In the genomic region with DNA sequence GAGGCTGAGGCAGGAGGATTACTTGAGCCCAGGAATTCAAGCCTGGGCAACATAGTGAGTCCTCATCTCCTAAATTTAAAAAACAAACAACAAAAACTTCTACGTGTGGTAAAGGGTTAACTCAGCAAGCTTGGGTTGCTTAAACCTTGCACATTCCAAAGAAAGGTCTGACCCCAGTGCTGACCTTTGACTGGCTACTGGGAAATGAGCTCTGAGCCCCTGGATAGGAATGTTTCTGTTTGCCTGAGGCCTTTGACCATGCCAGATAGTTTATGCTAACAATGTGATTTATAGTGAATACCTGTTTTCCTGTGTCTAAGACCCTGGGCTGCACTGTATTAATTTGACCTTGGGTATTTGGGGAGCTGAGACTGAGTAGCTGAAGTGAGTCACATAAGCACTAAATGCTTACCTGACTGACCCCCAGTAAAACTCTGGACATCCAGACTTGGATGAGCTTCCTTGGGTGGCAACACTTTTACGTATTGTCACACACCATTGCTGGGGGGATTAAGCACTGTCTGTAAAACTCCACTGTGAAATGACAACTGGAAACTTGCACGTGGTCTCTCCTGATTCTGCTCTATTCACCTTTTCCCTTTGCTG, we compare ENCODE assay signal across 1 cellular context.
TF ChIP-seq lines count a peak whose summit lies in the region.

No MANE protein-coding gene starts in this region.

TF ChIP-seq in HepG2, 621 proteins besides CTCF, POLR2A, EP300 and RAD21 (continued from another document and continues in another):
- TF ChIP-seq, protein P1, sequence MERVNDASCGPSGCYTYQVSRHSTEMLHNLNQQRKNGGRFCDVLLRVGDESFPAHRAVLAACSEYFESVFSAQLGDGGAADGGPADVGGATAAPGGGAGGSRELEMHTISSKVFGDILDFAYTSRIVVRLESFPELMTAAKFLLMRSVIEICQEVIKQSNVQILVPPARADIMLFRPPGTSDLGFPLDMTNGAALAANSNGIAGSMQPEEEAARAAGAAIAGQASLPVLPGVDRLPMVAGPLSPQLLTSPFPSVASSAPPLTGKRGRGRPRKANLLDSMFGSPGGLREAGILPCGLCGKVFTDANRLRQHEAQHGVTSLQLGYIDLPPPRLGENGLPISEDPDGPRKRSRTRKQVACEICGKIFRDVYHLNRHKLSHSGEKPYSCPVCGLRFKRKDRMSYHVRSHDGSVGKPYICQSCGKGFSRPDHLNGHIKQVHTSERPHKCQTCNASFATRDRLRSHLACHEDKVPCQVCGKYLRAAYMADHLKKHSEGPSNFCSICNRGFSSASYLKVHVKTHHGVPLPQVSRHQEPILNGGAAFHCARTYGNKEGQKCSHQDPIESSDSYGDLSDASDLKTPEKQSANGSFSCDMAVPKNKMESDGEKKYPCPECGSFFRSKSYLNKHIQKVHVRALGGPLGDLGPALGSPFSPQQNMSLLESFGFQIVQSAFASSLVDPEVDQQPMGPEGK (CRISPR knock-in tag; IDR thresholded peaks at IDR 0.05): peak; percentile 72
- no peak for TF ChIP-seq SRY (CRISPR knock-in tag; IDR thresholded peaks at IDR 0.05)
- no peak for TF ChIP-seq NFIB (CRISPR knock-in tag; IDR thresholded peaks at IDR 0.05; ENCODE audit: borderline replicate concordance)
- no peak for TF ChIP-seq CBX1 (IDR thresholded peaks at IDR 0.05; ENCODE audit: low read depth)
- TF ChIP-seq ISL2 (CRISPR knock-in tag; IDR thresholded peaks at IDR 0.05): peak; percentile 82
- TF ChIP-seq, protein P2, sequence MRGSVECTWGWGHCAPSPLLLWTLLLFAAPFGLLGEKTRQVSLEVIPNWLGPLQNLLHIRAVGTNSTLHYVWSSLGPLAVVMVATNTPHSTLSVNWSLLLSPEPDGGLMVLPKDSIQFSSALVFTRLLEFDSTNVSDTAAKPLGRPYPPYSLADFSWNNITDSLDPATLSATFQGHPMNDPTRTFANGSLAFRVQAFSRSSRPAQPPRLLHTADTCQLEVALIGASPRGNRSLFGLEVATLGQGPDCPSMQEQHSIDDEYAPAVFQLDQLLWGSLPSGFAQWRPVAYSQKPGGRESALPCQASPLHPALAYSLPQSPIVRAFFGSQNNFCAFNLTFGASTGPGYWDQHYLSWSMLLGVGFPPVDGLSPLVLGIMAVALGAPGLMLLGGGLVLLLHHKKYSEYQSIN (CRISPR knock-in tag; IDR thresholded peaks at IDR 0.05; ENCODE audit: borderline replicate concordance): no peak
- TF ChIP-seq ZNF761 (CRISPR knock-in tag; conservative IDR thresholded peaks at IDR 0.05): no peak
- TF ChIP-seq KMT2B (CRISPR knock-in tag; IDR thresholded peaks at IDR 0.05): peak; percentile 48; the same call in 1 of the 2 replicates
- TF ChIP-seq MED8 (CRISPR knock-in tag; IDR thresholded peaks at IDR 0.05; ENCODE audit: insufficient replicate concordance): peak; percentile 59
- peak; percentile 71 for TF ChIP-seq ZEB1 (IDR thresholded peaks at IDR 0.05; ENCODE audit: insufficient replicate concordance, low read depth)
- no peak for TF ChIP-seq ZNF75D (CRISPR knock-in tag; IDR thresholded peaks at IDR 0.05; ENCODE audit: borderline replicate concordance)
- TF ChIP-seq, protein P3, sequence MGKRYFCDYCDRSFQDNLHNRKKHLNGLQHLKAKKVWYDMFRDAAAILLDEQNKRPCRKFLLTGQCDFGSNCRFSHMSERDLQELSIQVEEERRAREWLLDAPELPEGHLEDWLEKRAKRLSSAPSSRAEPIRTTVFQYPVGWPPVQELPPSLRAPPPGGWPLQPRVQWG (CRISPR knock-in tag; IDR thresholded peaks at IDR 0.05; ENCODE audit: borderline replicate concordance, low read depth): no peak
- TF ChIP-seq HDAC6 (IDR thresholded peaks at IDR 0.05; ENCODE audit: low read depth, low read length): no peak
- TF ChIP-seq RARG (CRISPR knock-in tag; IDR thresholded peaks at IDR 0.05; ENCODE audit: low read depth): no peak
- TF ChIP-seq ZNF724P (CRISPR knock-in tag; IDR thresholded peaks at IDR 0.05; ENCODE audit: borderline replicate concordance): no peak
- TF ChIP-seq, protein P4, sequence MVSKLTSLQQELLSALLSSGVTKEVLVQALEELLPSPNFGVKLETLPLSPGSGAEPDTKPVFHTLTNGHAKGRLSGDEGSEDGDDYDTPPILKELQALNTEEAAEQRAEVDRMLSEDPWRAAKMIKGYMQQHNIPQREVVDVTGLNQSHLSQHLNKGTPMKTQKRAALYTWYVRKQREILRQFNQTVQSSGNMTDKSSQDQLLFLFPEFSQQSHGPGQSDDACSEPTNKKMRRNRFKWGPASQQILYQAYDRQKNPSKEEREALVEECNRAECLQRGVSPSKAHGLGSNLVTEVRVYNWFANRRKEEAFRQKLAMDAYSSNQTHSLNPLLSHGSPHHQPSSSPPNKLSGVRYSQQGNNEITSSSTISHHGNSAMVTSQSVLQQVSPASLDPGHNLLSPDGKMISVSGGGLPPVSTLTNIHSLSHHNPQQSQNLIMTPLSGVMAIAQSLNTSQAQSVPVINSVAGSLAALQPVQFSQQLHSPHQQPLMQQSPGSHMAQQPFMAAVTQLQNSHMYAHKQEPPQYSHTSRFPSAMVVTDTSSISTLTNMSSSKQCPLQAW (CRISPR knock-in tag; IDR thresholded peaks at IDR 0.05): peak; percentile 96
- no peak for TF ChIP-seq CCAR2 (optimal IDR thresholded peaks at IDR 0.05; ENCODE audit: low read depth, low read length)
- 0 out of 2 replicates have a peak, but pooled peaks have one; percentile 45 for TF ChIP-seq DMAP1 (CRISPR knock-in tag; IDR thresholded peaks at IDR 0.05)
- no peak for TF ChIP-seq DNMT1 (CRISPR knock-in tag; IDR thresholded peaks at IDR 0.05)
- TF ChIP-seq HOXA9 (CRISPR knock-in tag; IDR thresholded peaks at IDR 0.05; ENCODE audit: borderline replicate concordance): peak; percentile 87
- no peak for TF ChIP-seq ZNF160 (CRISPR knock-in tag; IDR thresholded peaks at IDR 0.05)
- TF ChIP-seq ZNF282 (IDR thresholded peaks at IDR 0.05; ENCODE audit: partially characterized antibody): no peak
- TF ChIP-seq SP4 (CRISPR knock-in tag; IDR thresholded peaks at IDR 0.05): no peak
- TF ChIP-seq NR2F2 (IDR thresholded peaks at IDR 0.05; ENCODE audit: borderline replicate concordance, low read depth): peak; percentile 99
- TF ChIP-seq FLYWCH1 (CRISPR knock-in tag; IDR thresholded peaks at IDR 0.05): no peak
- no peak for TF ChIP-seq THYN1 (CRISPR knock-in tag; IDR thresholded peaks at IDR 0.05; ENCODE audit: borderline replicate concordance, low read depth)
- no peak for TF ChIP-seq JARID2 (CRISPR knock-in tag; IDR thresholded peaks at IDR 0.05; ENCODE audit: insufficient replicate concordance)
- TF ChIP-seq THAP11 (CRISPR knock-in tag; IDR thresholded peaks at IDR 0.05): peak; percentile 60
- TF ChIP-seq MZF1 (CRISPR knock-in tag; IDR thresholded peaks at IDR 0.05; ENCODE audit: borderline replicate concordance): no peak
- TF ChIP-seq, protein P5, sequence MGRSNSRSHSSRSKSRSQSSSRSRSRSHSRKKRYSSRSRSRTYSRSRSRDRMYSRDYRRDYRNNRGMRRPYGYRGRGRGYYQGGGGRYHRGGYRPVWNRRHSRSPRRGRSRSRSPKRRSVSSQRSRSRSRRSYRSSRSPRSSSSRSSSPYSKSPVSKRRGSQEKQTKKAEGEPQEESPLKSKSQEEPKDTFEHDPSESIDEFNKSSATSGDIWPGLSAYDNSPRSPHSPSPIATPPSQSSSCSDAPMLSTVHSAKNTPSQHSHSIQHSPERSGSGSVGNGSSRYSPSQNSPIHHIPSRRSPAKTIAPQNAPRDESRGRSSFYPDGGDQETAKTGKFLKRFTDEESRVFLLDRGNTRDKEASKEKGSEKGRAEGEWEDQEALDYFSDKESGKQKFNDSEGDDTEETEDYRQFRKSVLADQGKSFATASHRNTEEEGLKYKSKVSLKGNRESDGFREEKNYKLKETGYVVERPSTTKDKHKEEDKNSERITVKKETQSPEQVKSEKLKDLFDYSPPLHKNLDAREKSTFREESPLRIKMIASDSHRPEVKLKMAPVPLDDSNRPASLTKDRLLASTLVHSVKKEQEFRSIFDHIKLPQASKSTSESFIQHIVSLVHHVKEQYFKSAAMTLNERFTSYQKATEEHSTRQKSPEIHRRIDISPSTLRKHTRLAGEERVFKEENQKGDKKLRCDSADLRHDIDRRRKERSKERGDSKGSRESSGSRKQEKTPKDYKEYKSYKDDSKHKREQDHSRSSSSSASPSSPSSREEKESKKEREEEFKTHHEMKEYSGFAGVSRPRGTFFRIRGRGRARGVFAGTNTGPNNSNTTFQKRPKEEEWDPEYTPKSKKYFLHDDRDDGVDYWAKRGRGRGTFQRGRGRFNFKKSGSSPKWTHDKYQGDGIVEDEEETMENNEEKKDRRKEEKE (IDR thresholded peaks at IDR 0.05): no peak
- TF ChIP-seq, protein P6, sequence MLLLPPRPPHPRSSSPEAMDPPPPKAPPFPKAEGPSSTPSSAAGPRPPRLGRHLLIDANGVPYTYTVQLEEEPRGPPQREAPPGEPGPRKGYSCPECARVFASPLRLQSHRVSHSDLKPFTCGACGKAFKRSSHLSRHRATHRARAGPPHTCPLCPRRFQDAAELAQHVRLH (CRISPR knock-in tag; IDR thresholded peaks at IDR 0.05; ENCODE audit: borderline replicate concordance, low read depth): peak; percentile 74; the same call in 1 of the 2 replicates
- TF ChIP-seq, protein P7, sequence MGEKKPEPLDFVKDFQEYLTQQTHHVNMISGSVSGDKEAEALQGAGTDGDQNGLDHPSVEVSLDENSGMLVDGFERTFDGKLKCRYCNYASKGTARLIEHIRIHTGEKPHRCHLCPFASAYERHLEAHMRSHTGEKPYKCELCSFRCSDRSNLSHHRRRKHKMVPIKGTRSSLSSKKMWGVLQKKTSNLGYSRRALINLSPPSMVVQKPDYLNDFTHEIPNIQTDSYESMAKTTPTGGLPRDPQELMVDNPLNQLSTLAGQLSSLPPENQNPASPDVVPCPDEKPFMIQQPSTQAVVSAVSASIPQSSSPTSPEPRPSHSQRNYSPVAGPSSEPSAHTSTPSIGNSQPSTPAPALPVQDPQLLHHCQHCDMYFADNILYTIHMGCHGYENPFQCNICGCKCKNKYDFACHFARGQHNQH (CRISPR knock-in tag; IDR thresholded peaks at IDR 0.05): peak; percentile 86
- TF ChIP-seq KLF15 (CRISPR knock-in tag; IDR thresholded peaks at IDR 0.05; ENCODE audit: borderline replicate concordance): no peak
- TF ChIP-seq, protein P8, sequence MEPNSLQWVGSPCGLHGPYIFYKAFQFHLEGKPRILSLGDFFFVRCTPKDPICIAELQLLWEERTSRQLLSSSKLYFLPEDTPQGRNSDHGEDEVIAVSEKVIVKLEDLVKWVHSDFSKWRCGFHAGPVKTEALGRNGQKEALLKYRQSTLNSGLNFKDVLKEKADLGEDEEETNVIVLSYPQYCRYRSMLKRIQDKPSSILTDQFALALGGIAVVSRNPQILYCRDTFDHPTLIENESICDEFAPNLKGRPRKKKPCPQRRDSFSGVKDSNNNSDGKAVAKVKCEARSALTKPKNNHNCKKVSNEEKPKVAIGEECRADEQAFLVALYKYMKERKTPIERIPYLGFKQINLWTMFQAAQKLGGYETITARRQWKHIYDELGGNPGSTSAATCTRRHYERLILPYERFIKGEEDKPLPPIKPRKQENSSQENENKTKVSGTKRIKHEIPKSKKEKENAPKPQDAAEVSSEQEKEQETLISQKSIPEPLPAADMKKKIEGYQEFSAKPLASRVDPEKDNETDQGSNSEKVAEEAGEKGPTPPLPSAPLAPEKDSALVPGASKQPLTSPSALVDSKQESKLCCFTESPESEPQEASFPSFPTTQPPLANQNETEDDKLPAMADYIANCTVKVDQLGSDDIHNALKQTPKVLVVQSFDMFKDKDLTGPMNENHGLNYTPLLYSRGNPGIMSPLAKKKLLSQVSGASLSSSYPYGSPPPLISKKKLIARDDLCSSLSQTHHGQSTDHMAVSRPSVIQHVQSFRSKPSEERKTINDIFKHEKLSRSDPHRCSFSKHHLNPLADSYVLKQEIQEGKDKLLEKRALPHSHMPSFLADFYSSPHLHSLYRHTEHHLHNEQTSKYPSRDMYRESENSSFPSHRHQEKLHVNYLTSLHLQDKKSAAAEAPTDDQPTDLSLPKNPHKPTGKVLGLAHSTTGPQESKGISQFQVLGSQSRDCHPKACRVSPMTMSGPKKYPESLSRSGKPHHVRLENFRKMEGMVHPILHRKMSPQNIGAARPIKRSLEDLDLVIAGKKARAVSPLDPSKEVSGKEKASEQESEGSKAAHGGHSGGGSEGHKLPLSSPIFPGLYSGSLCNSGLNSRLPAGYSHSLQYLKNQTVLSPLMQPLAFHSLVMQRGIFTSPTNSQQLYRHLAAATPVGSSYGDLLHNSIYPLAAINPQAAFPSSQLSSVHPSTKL (CRISPR knock-in tag; IDR thresholded peaks at IDR 0.05): peak; percentile 98
- no peak for TF ChIP-seq ATRX (CRISPR knock-in tag; IDR thresholded peaks at IDR 0.05; ENCODE audit: borderline replicate concordance)
- TF ChIP-seq AGO2 (optimal IDR thresholded peaks at IDR 0.05; ENCODE audit: low read depth, low read length): no peak
- TF ChIP-seq, protein P9, sequence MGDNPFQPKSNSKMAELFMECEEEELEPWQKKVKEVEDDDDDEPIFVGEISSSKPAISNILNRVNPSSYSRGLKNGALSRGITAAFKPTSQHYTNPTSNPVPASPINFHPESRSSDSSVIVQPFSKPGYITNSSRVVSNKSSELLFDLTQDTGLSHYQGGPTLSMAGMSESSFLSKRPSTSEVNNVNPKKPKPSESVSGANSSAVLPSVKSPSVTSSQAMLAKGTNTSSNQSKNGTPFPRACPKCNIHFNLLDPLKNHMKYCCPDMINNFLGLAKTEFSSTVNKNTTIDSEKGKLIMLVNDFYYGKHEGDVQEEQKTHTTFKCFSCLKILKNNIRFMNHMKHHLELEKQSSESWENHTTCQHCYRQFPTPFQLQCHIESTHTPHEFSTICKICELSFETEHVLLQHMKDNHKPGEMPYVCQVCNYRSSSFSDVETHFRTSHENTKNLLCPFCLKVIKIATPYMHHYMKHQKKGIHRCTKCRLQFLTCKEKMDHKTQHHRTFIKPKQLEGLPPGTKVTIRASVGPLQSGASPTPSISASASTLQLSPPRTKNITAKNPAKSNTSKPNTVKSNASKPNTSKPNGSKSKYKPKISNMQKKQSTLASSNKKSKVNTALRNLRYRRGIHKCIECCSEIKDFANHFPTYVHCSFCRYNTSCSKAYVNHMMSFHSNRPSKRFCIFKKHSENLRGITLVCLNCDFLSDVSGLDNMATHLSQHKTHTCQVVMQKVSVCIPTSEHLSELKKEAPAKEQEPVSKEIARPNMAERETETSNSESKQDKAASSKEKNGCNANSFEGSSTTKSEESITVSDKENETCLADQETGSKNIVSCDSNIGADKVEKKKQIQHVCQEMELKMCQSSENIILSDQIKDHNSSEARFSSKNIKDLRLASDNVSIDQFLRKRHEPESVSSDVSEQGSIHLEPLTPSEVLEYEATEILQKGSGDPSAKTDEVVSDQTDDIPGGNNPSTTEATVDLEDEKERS (CRISPR knock-in tag; IDR thresholded peaks at IDR 0.05): peak; percentile 79
- peak; percentile 87 for TF ChIP-seq KDM6A (CRISPR knock-in tag; IDR thresholded peaks at IDR 0.05; ENCODE audit: low read depth)
